ENCODE assay signal across 8 cellular contexts in genomic region chr11:65540290-65541092, GRCh38. TPM values are rescaled to one million over a fixed set of nuclear protein-coding genes. Genes with fewer than 3 reads are reported as not detected.
DNase-seq lines count a peak whose midpoint lies in the region; ATAC-seq, FAIRE-seq and TF ChIP-seq lines count a peak whose summit lies in the region.

No MANE protein-coding gene starts in this region.

- FAIRE-seq in pancreas (lab: Jason Lieb, UNC) = no peak

- H3K9me3 ChIP-seq in SK-N-SH (no peaks in the 10 kb centered on the region), pancreas (no peaks in the 10 kb centered on the region), thyroid gland (no peaks in the 10 kb centered on the region)

- WGBS in SK-N-SH (ENCODE audit: low lambda C conversion rate) = 2% methylated on average over 11 of the region's 78 CpGs
- WGBS in pancreas, 2 donors = 0 to 1% methylated on average over 62 to 78 of the region's 78 CpGs
- WGBS in thyroid gland, 2 donors = 1% methylated on average over 14 to 34 of the region's 78 CpGs

- H3K9me3 Mint-ChIP-seq in activated naive CD4-positive, alpha-beta T cell treated with anti-CD3 and anti-CD28 coated beads, Interleukin-2, amount 50 U/mL, for 24 hours = no peaks in the 10 kb centered on the region
- peaks cover 10% of the 10 kb centered on the region for H3K9me3 Mint-ChIP-seq in glutamatergic neuron (ENCODE audit: unreplicated experiment)

- no peaks in the 10 kb centered on the region for H3K36me3 Mint-ChIP-seq in activated naive CD4-positive, alpha-beta T cell treated with anti-CD3 and anti-CD28 coated beads, Interleukin-2, amount 50 U/mL, for 24 hours
- no peaks in the 10 kb centered on the region for H3K36me3 Mint-ChIP-seq in glutamatergic neuron (ENCODE audit: unreplicated experiment)

- H3K9me2 ChIP-seq in SK-N-SH = no peaks in the 10 kb centered on the region

- peaks cover 42% of the 10 kb centered on the region for H3F3A ChIP-seq in SK-N-SH (replicated peaks; ENCODE audit: insufficient read depth)

- no peaks in the 10 kb centered on the region for H3K27me3 Mint-ChIP-seq in activated naive CD4-positive, alpha-beta T cell treated with anti-CD3 and anti-CD28 coated beads, Interleukin-2, amount 50 U/mL, for 24 hours
- H3K27me3 Mint-ChIP-seq in glutamatergic neuron (ENCODE audit: unreplicated experiment) = peaks cover 31% of the 10 kb centered on the region

- peak overlapping the region; percentile 89 for H3K4me3 Mint-ChIP-seq in activated naive CD4-positive, alpha-beta T cell treated with anti-CD3 and anti-CD28 coated beads, Interleukin-2, amount 50 U/mL, for 24 hours
- H3K4me3 Mint-ChIP-seq in glutamatergic neuron (ENCODE audit: unreplicated experiment) = peak overlapping the region; percentile 34

- peaks cover 4 to 12% of the 10 kb centered on the region in 2 experiments; a peak in 1 of 4 replicates for H3K4me1 ChIP-seq in SK-N-SH (ENCODE audit: control insufficient read depth in 1 of 2, insufficient read depth in 2 of 2, low read depth in 1 of 2, low read length in 1 of 2)
- peaks cover 5 to 11% (median 7%) of the 10 kb centered on the region in 3 donors for H3K4me1 ChIP-seq in pancreas
- peaks cover 18 to 20% of the 10 kb centered on the region in 2 donors for H3K4me1 ChIP-seq in thyroid gland

- intact Hi-C loops in pancreas (cut with DNase I) = no loop called here
- intact Hi-C loops in thyroid gland (cut with DNase I) = no loop called here

- no peak overlapping the region for H3K9ac ChIP-seq in SK-N-SH

- H3K27ac ChIP-seq in SK-N-SH (ENCODE audit: low read depth in 2 of 2, low read length in 1 of 2) = peak overlapping the region; percentile 29 to 81
- peak overlapping the region; percentile 77 to 87 (median 80) for H3K27ac ChIP-seq in pancreas
- H3K27ac ChIP-seq in thyroid gland = peak overlapping the region; percentile 80 to 93 (median 83)

- DNase-seq in EL (peak; percentile 87), SK-N-SH (peak; percentile 99), glutamatergic neuron (peak; percentile 92), pancreas (peak; percentile 88 to 97 (median 94)), thyroid gland (peak; percentile 93 to 96)

- H3K4me1 Mint-ChIP-seq in activated naive CD4-positive, alpha-beta T cell treated with anti-CD3 and anti-CD28 coated beads, Interleukin-2, amount 50 U/mL, for 24 hours = peaks cover 26% of the 10 kb centered on the region
- H3K4me1 Mint-ChIP-seq in glutamatergic neuron (ENCODE audit: low read depth, unreplicated experiment) = peaks cover 14% of the 10 kb centered on the region

- peak overlapping the region; percentile 71 for H3K4me2 ChIP-seq in SK-N-SH

- H3K36me3 ChIP-seq in SK-N-SH (replicated peaks in 1 of 2; ENCODE audit: control insufficient read depth in 1 of 2, insufficient read depth in 2 of 2, low read length in 1 of 2) = peaks cover 0 to 50% of the 10 kb centered on the region in 2 experiments
- H3K36me3 ChIP-seq in pancreas = peaks cover 0 to 9% (median 0%) of the 10 kb centered on the region in 3 donors
- H3K36me3 ChIP-seq in thyroid gland = peaks cover 13 to 22% of the 10 kb centered on the region in 2 donors

- peak; percentile 86 for TF ChIP-seq RAD21 in Ishikawa (IDR thresholded peaks at IDR 0.05; ENCODE audit: low read depth)
- peak; percentile 80 for TF ChIP-seq RAD21 in SK-N-SH (IDR thresholded peaks at IDR 0.05; ENCODE audit: low read length)

- H3K4me3 ChIP-seq in SK-N-SH (ENCODE audit: low read depth in 2 of 2, low read length in 1 of 2) (peak overlapping the region; percentile 43 to 49), pancreas (peak overlapping the region; percentile 39 to 66 (median 47)), thyroid gland (replicated peaks in 1 of 3) (peak overlapping the region in 1 of 3 donors; percentile 39)

- TF ChIP-seq CTCF in SK-N-SH (IDR thresholded peaks at IDR 0.05) (peak; percentile 87), glutamatergic neuron (IDR thresholded peaks at IDR 0.05; ENCODE audit: partially characterized antibody, unreplicated experiment) (peak; percentile 89), pancreas (IDR thresholded peaks at IDR 0.05) (peak; percentile 69 to 79 (median 76)), thyroid gland (IDR thresholded peaks at IDR 0.05) (peak; percentile 56 to 95 (median 88))

- peaks cover 20% of the 10 kb centered on the region for H4K20me1 ChIP-seq in SK-N-SH (ENCODE audit: insufficient read depth)

- POLR2A ChIA-PET in SK-N-SH (lab: Yijun Ruan, JAX) = interaction anchor here (0.7 to 1.6 kb wide), 10 partner anchors 10 to 97 kb away, joined by 3 to 7 read pairs (median 4); partner anchors contain the start of genes FAM89B, PCNX3, SCYL1 and SIPA1

- H3K27me3 ChIP-seq in SK-N-SH (ENCODE audit: insufficient read depth) (no peaks in the 10 kb centered on the region), pancreas (no peaks in the 10 kb centered on the region), thyroid gland (no peaks in the 10 kb centered on the region)

- CTCF ChIA-PET in SK-N-SH (lab: Yijun Ruan, JAX) = interaction anchor here (0.6 to 13.1 kb wide), 33 partner anchors 8 to 360 kb away, joined by 3 to 295 read pairs (median 5); partner anchors contain the start of genes EHBP1L1, FAM89B, KCNK7 and LTBP3

- no peak for TF ChIP-seq POLR2A in thyroid gland (IDR thresholded peaks at IDR 0.05)

- peak overlapping the region; percentile 87 for H3K27ac Mint-ChIP-seq in activated naive CD4-positive, alpha-beta T cell treated with anti-CD3 and anti-CD28 coated beads, Interleukin-2, amount 50 U/mL, for 24 hours
- no peak overlapping the region for H3K27ac Mint-ChIP-seq in glutamatergic neuron (ENCODE audit: unreplicated experiment)

- TF ChIP-seq EP300 in Ishikawa (IDR thresholded peaks at IDR 0.05; ENCODE audit: borderline replicate concordance) (no peak), SK-N-SH (IDR thresholded peaks at IDR 0.05; ENCODE audit: borderline replicate concordance in 1 of 2, low read depth in 1 of 2, low read length in 1 of 2) (no peak)

- H3K79me2 ChIP-seq in SK-N-SH (ENCODE audit: insufficient read depth) = no peaks in the 10 kb centered on the region

- H2AFZ ChIP-seq in SK-N-SH (ENCODE audit: low read depth) = no peak overlapping the region

- ATAC-seq in GM21576 (IDR thresholded peaks at IDR 0.05; ENCODE audit: unreplicated experiment) = peak; percentile 63
- peak; percentile 86 to 95 (median 92) for ATAC-seq in pancreas

TF ChIP-seq in Ishikawa, 13 proteins besides CTCF, POLR2A, EP300 and RAD21 (continues in another document):
- TF ChIP-seq MAX (IDR thresholded peaks at IDR 0.05) = peak; percentile 74
- peak; percentile 76 for TF ChIP-seq TEAD4 (IDR thresholded peaks at IDR 0.05)
- TF ChIP-seq YY1 (IDR thresholded peaks at IDR 0.05; ENCODE audit: low read depth) = peak; percentile 28; the same call in 1 of the 2 replicates
- TF ChIP-seq CREB1 (IDR thresholded peaks at IDR 0.05; ENCODE audit: low read depth) = no peak
- no peak for TF ChIP-seq CEBPB (IDR thresholded peaks at IDR 0.05)

TF ChIP-seq in SK-N-SH, 30 proteins besides CTCF, POLR2A, EP300 and RAD21 (continues in another document):
- no peak for TF ChIP-seq MEF2A (IDR thresholded peaks at IDR 0.05; ENCODE audit: borderline replicate concordance, low read depth)
- TF ChIP-seq FOSL2 (IDR thresholded peaks at IDR 0.05; ENCODE audit: borderline replicate concordance, low read depth) = no peak
- TF ChIP-seq POLR2AphosphoS5 (IDR thresholded peaks at IDR 0.05; ENCODE audit: low read depth, low read length) = peak; percentile 23; the same call in 1 of the 2 replicates

RNA-seq across cellular contexts. Expression of gene SCYL1, which starts 15.6 kb away (rescaled TPM):
- 76.7 and 79.9 TPM in 2 replicates for polyA plus RNA-seq in SK-N-SH (2012; rRNA removed)
- polyA plus RNA-seq in SK-N-SH (2012; cell fraction: cytosol; rRNA removed) = 26.2 and 41.7 TPM in 2 replicates
- polyA plus RNA-seq in SK-N-SH (2012; cell fraction: nucleus; rRNA removed) = 115 and 159 TPM in 2 replicates
- 80.0 TPM for total RNA-seq in glutamatergic neuron (ENCODE audit: unreplicated experiment)
- 10 to 100 TPM; 40.1 to 49.4 (median 41.2) TPM for total RNA-seq in pancreas
- polyA plus RNA-seq in pancreas = 10 to 100 TPM; 68.9 to 83.9 TPM
- total RNA-seq in thyroid gland = 100 to 1,000 TPM in 3 of 4 donors, 10 to 100 TPM in 1; 99.8 to 122 (median 116) TPM

RNA-seq across cellular contexts. Expression of gene LTBP3, which starts 17.7 kb away (rescaled TPM):
- polyA plus RNA-seq in SK-N-SH (2012; rRNA removed) (92.1 and 167 TPM in 2 replicates), pancreas (100 to 1,000 TPM; 118 to 151 TPM)
- 62.4 and 112 TPM in 2 replicates for polyA plus RNA-seq in SK-N-SH (2012; cell fraction: cytosol; rRNA removed)
- 691 and 1,438 TPM in 2 replicates for polyA plus RNA-seq in SK-N-SH (2012; cell fraction: nucleus; rRNA removed)
- total RNA-seq in glutamatergic neuron (ENCODE audit: unreplicated experiment) (2.5 TPM), pancreas (100 to 1,000 TPM in 1 of 6 donors, 10 to 100 TPM in 5; 44.7 to 119 (median 63.4) TPM), thyroid gland (100 to 1,000 TPM; 195 to 277 (median 222) TPM)

RNA-seq across cellular contexts. Expression of gene ZNRD2, which starts 29.8 kb away (rescaled TPM):
- polyA plus RNA-seq in SK-N-SH (2012; rRNA removed) (62.5 and 78.1 TPM in 2 replicates), pancreas (10 to 100 TPM; 32.5 to 34.8 TPM)
- 32.6 and 44.8 TPM in 2 replicates for polyA plus RNA-seq in SK-N-SH (2012; cell fraction: cytosol; rRNA removed)
- polyA plus RNA-seq in SK-N-SH (2012; cell fraction: nucleus; rRNA removed) = 76.5 and 92.5 TPM in 2 replicates
- total RNA-seq in glutamatergic neuron (ENCODE audit: unreplicated experiment) (37.9 TPM), pancreas (10 to 100 TPM; 17.8 to 29.1 (median 20.1) TPM), thyroid gland (10 to 100 TPM; 28.2 to 79.1 (median 41.3) TPM)

RNA-seq across cellular contexts. Expression of gene FAM89B, which starts 31.8 kb away (rescaled TPM):
- 61.3 and 65.3 TPM in 2 replicates for polyA plus RNA-seq in SK-N-SH (2012; rRNA removed)
- polyA plus RNA-seq in SK-N-SH (2012; cell fraction: cytosol; rRNA removed) = 19.9 and 37.5 TPM in 2 replicates
- polyA plus RNA-seq in SK-N-SH (2012; cell fraction: nucleus; rRNA removed) = 38.7 and 41.4 TPM in 2 replicates
- total RNA-seq in glutamatergic neuron (ENCODE audit: unreplicated experiment) = 184 TPM
- total RNA-seq in pancreas = 10 to 100 TPM; 22.7 to 45.9 (median 28.6) TPM
- polyA plus RNA-seq in pancreas = 10 to 100 TPM; 37.3 to 49.1 TPM
- total RNA-seq in thyroid gland = 10 to 100 TPM; 26.9 to 55.5 (median 43.2) TPM

RNA-seq across cellular contexts. Expression of gene EHBP1L1, which starts 35.4 kb away (rescaled TPM):
- polyA plus RNA-seq in SK-N-SH (2012; rRNA removed) = 35.1 and 48.7 TPM in 2 replicates
- polyA plus RNA-seq in SK-N-SH (2012; cell fraction: cytosol; rRNA removed) = 17.6 and 25.5 TPM in 2 replicates
- polyA plus RNA-seq in SK-N-SH (2012; cell fraction: nucleus; rRNA removed) = 163 and 263 TPM in 2 replicates
- total RNA-seq in glutamatergic neuron (ENCODE audit: unreplicated experiment) = 14.2 TPM
- 10 to 100 TPM in 4 of 6 donors, 1 to 10 TPM in 2; 6.5 to 26.2 (median 11.2) TPM for total RNA-seq in pancreas
- 10 to 100 TPM; 25.0 to 34.2 TPM for polyA plus RNA-seq in pancreas
- 10 to 100 TPM in 2 of 4 donors, 1 to 10 TPM in 2; 8.6 to 18.8 (median 12.0) TPM for total RNA-seq in thyroid gland

Comparison
In these comparisons a context has a peak if more than half of its experiments do, and no peak if none do; other contexts are left out.
1. RNA of gene LTBP3, which starts 17.7 kb away (total RNA-seq): 195 to 277 TPM in thyroid gland and 44.7 to 119 TPM in pancreas; 2.5 TPM in glutamatergic neuron (single experiment); every median in the first group is over 10 times any median in the second.
2. Peak in every context shown above with its lines, with median percentiles within 50 percentile points of each other: DNase-seq, H3K27ac ChIP-seq and CTCF ChIP-seq.